ENCODE assay signal across 9 cellular contexts in genomic region chr10:63554666-63555065, GRCh38. TPM values are rescaled to one million over a fixed set of nuclear protein-coding genes. Genes with fewer than 3 reads are reported as not detected.
DNase-seq lines count a peak whose midpoint lies in the region; ATAC-seq, FAIRE-seq and TF ChIP-seq lines count a peak whose summit lies in the region.
"Had no signal": no experiment of that assay in that cellular context is flagged by ENCODE, and none has a peak within 500 bp of the region (broad histone marks: within the 10 kb centered on the region; RNA-seq: fewer than 3 reads in every experiment).

No MANE protein-coding gene starts in this region.

- H3K4me1 ChIP-seq in keratinocyte (ENCODE audit: control insufficient read depth, extremely low read depth, insufficient read depth, low read length), result peaks cover 42% of the 10 kb centered on the region

- H3K79me2 ChIP-seq in keratinocyte (ENCODE audit: control insufficient read depth, insufficient read depth, low read length), result peaks cover 50% of the 10 kb centered on the region

- peak; percentile 69 for DNase-seq in BJ (ENCODE audit: low read depth)
- peak; percentile 66 for DNase-seq in HTR-8/SVneo (ENCODE audit: insufficient read length, low spot score)
- peak; percentile 6 for DNase-seq in activated T-cell treated with anti-CD3 and anti-CD28 coated beads for 48 hours (ENCODE audit: low read depth)
- no peak for DNase-seq in keratinocyte (ENCODE audit: low read depth, low spot score)
- DNase-seq in NCI-H2029 (lab: John Stamatoyannopoulos, UW), result no peak
- DNase-seq in AML-193 (lab: John Stamatoyannopoulos, UW), result no peak
- DNase-seq in NCI-H128 (lab: John Stamatoyannopoulos, UW; ENCODE audit: unreplicated experiment), result no peak

- FAIRE-seq in HTR-8/SVneo (lab: Jason Lieb, UNC) (no peak), keratinocyte (lab: Jason Lieb, UNC) (peak; percentile 89)

- H3K4me3 ChIP-seq in BJ (ENCODE audit: low read depth, low read length) (no peak overlapping the region), keratinocyte (ENCODE audit: control insufficient read depth in 2 of 3, extremely low read depth in 1 of 3, insufficient read depth in 2 of 3, low read depth in 1 of 3, low read length in 3 of 3) (peak overlapping the region in 2 of 3 experiments; percentile 2 to 41)

- peak; percentile 57 for ATAC-seq in GM19397 (IDR thresholded peaks at IDR 0.05; ENCODE audit: unreplicated experiment)

- H3K27me3 ChIP-seq in BJ (ENCODE audit: control insufficient read depth, insufficient read depth, low read length) (no peaks in the 10 kb centered on the region), keratinocyte (ENCODE audit: control insufficient read depth, extremely low read depth, insufficient read depth, low read length) (no peaks in the 10 kb centered on the region)

- no peaks in the 10 kb centered on the region for H4K20me1 ChIP-seq in keratinocyte (ENCODE audit: control insufficient read depth, extremely low read depth, insufficient read depth, low read length)

- peak overlapping the region; percentile 55 for H3K4me2 ChIP-seq in keratinocyte (ENCODE audit: control insufficient read depth, extremely low read depth, insufficient read depth, low read depth, low read length)

- H3K36me3 ChIP-seq in BJ (ENCODE audit: control insufficient read depth, insufficient read depth, low read length), result no peaks in the 10 kb centered on the region
- H3K36me3 ChIP-seq in keratinocyte (ENCODE audit: control insufficient read depth in 2 of 2, extremely low read depth in 1 of 2, insufficient read depth in 2 of 2, low read length in 2 of 2), result no peaks in the 10 kb centered on the region

- peak overlapping the region; percentile 75 for H3K9ac ChIP-seq in keratinocyte (ENCODE audit: control insufficient read depth, extremely low read depth, insufficient read depth, low read length)

- CTCF ChIA-PET in BJ (lab: Yijun Ruan, JAX), result interaction anchor here (1.7 kb wide), 1 partner anchor 11 kb away, joined by 4 read pairs; no protein-coding TSS in a partner anchor

- H3K9me3 ChIP-seq in keratinocyte (ENCODE audit: control insufficient read depth, low read depth, low read length), result no peaks in the 10 kb centered on the region

- H3K9me1 ChIP-seq in keratinocyte (ENCODE audit: control insufficient read depth, extremely low read depth, insufficient read depth, low read length), result no peaks in the 10 kb centered on the region

- dilution Hi-C loops in keratinocyte (cut with MboI; ENCODE audit: extremely low pct_ligation_motif_present, low sequenced_read_pairs), result no loop called here

- POLR2A ChIA-PET in BJ (lab: Charles Lee), result no interaction called here

- TF ChIP-seq CTCF in BJ (IDR thresholded peaks at IDR 0.05; ENCODE audit: insufficient read depth, low read depth, low read length) (no peak), keratinocyte (optimal IDR thresholded peaks at IDR 0.05 in 1 of 3, IDR thresholded peaks at IDR 0.05 in 1 of 3, conservative IDR thresholded peaks at IDR 0.05 in 1 of 3; ENCODE audit: extremely low read depth in 1 of 3, insufficient read depth in 2 of 3, low read length in 3 of 3) (no peak)

- H3K27ac ChIP-seq in keratinocyte (ENCODE audit: control insufficient read depth, insufficient read depth, low read length), result peak overlapping the region; percentile 99
- H3K27ac ChIP-seq: HL-60 had no signal

- H2AFZ ChIP-seq in keratinocyte (ENCODE audit: control insufficient read depth, low read length), result no peak overlapping the region

RNA-seq across cellular contexts. Expression of gene REEP3, which starts 33.5 kb away (rescaled TPM):
- 8.3 and 18.9 TPM in 2 replicates for polyA plus RNA-seq in BJ (2011; rRNA removed)
- polyA minus RNA-seq in BJ (2011; rRNA and poly(A)+ RNA removed), result 10.0 and 11.7 TPM in 2 replicates
- 34.7 to 65.8 TPM (median 52.8 TPM) in 3 replicates for polyA plus RNA-seq in keratinocyte
- 172 TPM for polyA plus RNA-seq in keratinocyte (2011; ENCODE audit: low read depth)
- 40.8 and 57.7 TPM in 2 replicates for polyA plus RNA-seq in keratinocyte (2011; cell fraction: cytosol; rRNA removed)
- polyA plus RNA-seq in keratinocyte (2011; cell fraction: nucleus; rRNA removed), result 42.3 and 44.6 TPM in 2 replicates
- polyA plus RNA-seq in keratinocyte (2012; ENCODE audit: low replicate concordance), result 25.4 and 42.4 TPM in 2 replicates
- 15.5 to 43.5 TPM (median 23.8 TPM) in 3 replicates for polyA minus RNA-seq in keratinocyte
- 57.2 TPM for polyA minus RNA-seq in keratinocyte (2011; cell fraction: cytosol; rRNA and poly(A)+ RNA removed)
- 30.0 and 57.2 TPM in 2 replicates for polyA minus RNA-seq in keratinocyte (2011; cell fraction: nucleus; rRNA and poly(A)+ RNA removed)

Comparison
In these comparisons a context has a peak if more than half of its experiments do, and no peak if none do; other contexts are left out.
1. DNase-seq: peak in BJ (single experiment), HTR-8/SVneo (single experiment) and activated T-cell treated with anti-CD3 and anti-CD28 coated beads for 48 hours (single experiment); none in keratinocyte (single experiment), NCI-H2029 (single experiment), AML-193 (0 of 2) and NCI-H128 (single experiment).